Comparison of ENCODE assay signal across 8 cellular contexts in genomic region chr3:133479895-133480669, GRCh38.
A peak's percentile ranks its signal among the peaks of the same experiment; 100 is the strongest.
DNase-seq lines count a peak whose midpoint lies in the region; ATAC-seq and TF ChIP-seq lines count a peak whose summit lies in the region.

No MANE protein-coding gene starts in this region.

- POLR2A ChIA-PET in RWPE1 (lab: Yijun Ruan, JAX; ENCODE audit: low non-redundant PET): no interaction called here

- H3K9ac ChIP-seq in smooth muscle cell (ENCODE audit: low read depth): no peak overlapping the region

- no peaks in the 10 kb centered on the region for H3K27me3 ChIP-seq in smooth muscle cell (ENCODE audit: low read depth)
- no peaks in the 10 kb centered on the region for H3K27me3 ChIP-seq in heart left ventricle
- H3K27me3 ChIP-seq in gastroesophageal sphincter: no peaks in the 10 kb centered on the region

- no peak for TF ChIP-seq EP300 in gastroesophageal sphincter (IDR thresholded peaks at IDR 0.05)

- H2AFZ ChIP-seq in smooth muscle cell (ENCODE audit: low read depth): no peak overlapping the region

- WGBS in smooth muscle cell (ENCODE audit: low lambda C conversion rate): 51% methylated on average over 7 of the region's 7 CpGs
- 92 to 97% (median 93%) methylated on average over 7 of the region's 7 CpGs for WGBS in heart left ventricle, 4 donors
- 88 to 91% methylated on average over 7 of the region's 7 CpGs for WGBS in gastroesophageal sphincter (ENCODE audit: low coverage in 1 of 2), 2 donors

- TF ChIP-seq POLR2A in heart left ventricle (IDR thresholded peaks at IDR 0.05) (no peak), gastroesophageal sphincter (IDR thresholded peaks at IDR 0.05) (no peak)

- peaks cover 49% of the 10 kb centered on the region for H3K4me1 ChIP-seq in smooth muscle cell (ENCODE audit: low read depth)
- peaks cover 0 to 5% (median 3%) of the 10 kb centered on the region in 12 donors for H3K4me1 ChIP-seq in heart left ventricle
- H3K4me1 ChIP-seq in gastroesophageal sphincter: peaks cover 0 to 2% (median 0%) of the 10 kb centered on the region in 3 donors

- TF ChIP-seq CTCF in RWPE1 (conservative IDR thresholded peaks at IDR 0.05; ENCODE audit: low read depth) (no peak), smooth muscle cell (IDR thresholded peaks at IDR 0.05; ENCODE audit: borderline replicate concordance, insufficient read depth, poor library complexity, severe bottlenecking) (no peak), heart left ventricle (IDR thresholded peaks at IDR 0.05) (no peak), gastroesophageal sphincter (IDR thresholded peaks at IDR 0.05) (no peak)

- H3K36me3 ChIP-seq in smooth muscle cell (ENCODE audit: low read depth): no peaks in the 10 kb centered on the region
- no peaks in the 10 kb centered on the region for H3K36me3 ChIP-seq in heart left ventricle
- H3K36me3 ChIP-seq in gastroesophageal sphincter: no peaks in the 10 kb centered on the region

- no peak overlapping the region for H3K27ac ChIP-seq in RWPE1
- peak overlapping the region; percentile 68 for H3K27ac ChIP-seq in smooth muscle cell (ENCODE audit: low read depth)
- H3K27ac ChIP-seq in heart left ventricle: no peak overlapping the region
- H3K27ac ChIP-seq in gastroesophageal sphincter: no peak overlapping the region

- no peaks in the 10 kb centered on the region for H3K79me2 ChIP-seq in smooth muscle cell (ENCODE audit: low read depth)

- peak; percentile 78 for DNase-seq in RWPE1 (ENCODE audit: low spot score)
- no peak for DNase-seq in smooth muscle cell (lab: John Stamatoyannopoulos, UW; ENCODE audit: unreplicated experiment)
- no peak for DNase-seq in NOMO-1 treated with dmso at 0.1 percent for 144 hours (lab: John Stamatoyannopoulos, UW; ENCODE audit: unreplicated experiment)
- DNase-seq in GF-D8 (lab: John Stamatoyannopoulos, UW): no peak
- DNase-seq in heart left ventricle: no peak

- H3K4me3 ChIP-seq in smooth muscle cell (no peak overlapping the region), heart left ventricle (no peak overlapping the region), gastroesophageal sphincter (no peak overlapping the region)

- H4K20me1 ChIP-seq in smooth muscle cell (ENCODE audit: low read depth): no peaks in the 10 kb centered on the region

- H3F3A ChIP-seq in smooth muscle cell (ENCODE audit: low read depth): no peaks in the 10 kb centered on the region

- ATAC-seq in GM19035 (IDR thresholded peaks at IDR 0.05; ENCODE audit: unreplicated experiment) (peak; percentile 37), HG02938 (IDR thresholded peaks at IDR 0.05; ENCODE audit: unreplicated experiment) (peak; percentile 24), heart left ventricle (no peak), gastroesophageal sphincter (no peak)

- CTCF ChIA-PET in RWPE1 (lab: Yijun Ruan, JAX): interaction anchor here (0.7 kb wide), 1 partner anchor 894 kb away, joined by 5 read pairs; the partner anchor contains the start of gene AMOTL2

- H3K9me3 ChIP-seq in smooth muscle cell (replicated peaks; ENCODE audit: low read depth) (no peaks in the 10 kb centered on the region), heart left ventricle (peaks cover 0 to 11% (median 0%) of the 10 kb centered on the region in 12 donors), gastroesophageal sphincter (no peaks in the 10 kb centered on the region)

- intact Hi-C loops in heart left ventricle (cut with DNase I): loop anchor here in 1 of 10 donors (10.0 kb wide), 1 partner anchor 95 kb away; the partner anchor contains the start of gene CDV3

- no peak overlapping the region for H3K4me2 ChIP-seq in smooth muscle cell

Comparison
In these comparisons a context has a peak if more than half of its experiments do, and no peak if none do; other contexts are left out.
1. ATAC-seq: peak in GM19035 (single experiment) and HG02938 (single experiment); none in heart left ventricle (0 of 4) and gastroesophageal sphincter (single experiment).